ENCODE assay signal across 8 cellular contexts in genomic region chr20:59006864-59007757, GRCh38. TPM values are rescaled to one million over a fixed set of nuclear protein-coding genes. Genes with fewer than 3 reads are reported as not detected.
DNase-seq lines count a peak whose midpoint lies in the region; ATAC-seq and TF ChIP-seq lines count a peak whose summit lies in the region.

Gene CTSZ (minus strand): TSS chr20:59007254. CDS start chr20:59007128, 126 bp downstream.

- CTCF ChIA-PET in AG04450 (lab: Charles Lee): no interaction called here

- peak within 1 kb of the TSS; percentile 55 for H3K27ac Mint-ChIP-seq in activated naive CD4-positive, alpha-beta T cell treated with anti-CD3 and anti-CD28 coated beads, Interleukin-2, amount 50 U/mL, for 24 hours
- H3K27ac Mint-ChIP-seq in glutamatergic neuron (ENCODE audit: unreplicated experiment): no peak within 1 kb of the TSS

- no peaks in the 10 kb centered on the region for H3K27me3 Mint-ChIP-seq in activated naive CD4-positive, alpha-beta T cell treated with anti-CD3 and anti-CD28 coated beads, Interleukin-2, amount 50 U/mL, for 24 hours
- peaks cover 13% of the 10 kb centered on the region for H3K27me3 Mint-ChIP-seq in glutamatergic neuron (ENCODE audit: unreplicated experiment)

- peak within 1 kb of the TSS; percentile 70 for H3K4me3 ChIP-seq in AG04450 (ENCODE audit: low read depth, low read length)
- H3K4me3 ChIP-seq in parathyroid adenoma (ENCODE audit: low read depth, low read length): peak within 1 kb of the TSS; percentile 88

- POLR2A ChIA-PET in AG04450 (lab: Yijun Ruan, JAX): interaction anchor here (1.0 kb wide), 1 partner anchor 25 kb away, joined by 4 read pairs; the partner anchor contains the start of gene ATP5F1E

- H3K9me3 Mint-ChIP-seq in activated naive CD4-positive, alpha-beta T cell treated with anti-CD3 and anti-CD28 coated beads, Interleukin-2, amount 50 U/mL, for 24 hours: no peaks in the 10 kb centered on the region
- peaks cover 5% of the 10 kb centered on the region for H3K9me3 Mint-ChIP-seq in glutamatergic neuron (ENCODE audit: unreplicated experiment)

- peak within 1 kb of the TSS; percentile 92 for H2AFZ ChIP-seq in parathyroid adenoma

- H3K4me3 Mint-ChIP-seq in activated naive CD4-positive, alpha-beta T cell treated with anti-CD3 and anti-CD28 coated beads, Interleukin-2, amount 50 U/mL, for 24 hours: peak within 1 kb of the TSS; percentile 83
- peak within 1 kb of the TSS; percentile 57 for H3K4me3 Mint-ChIP-seq in glutamatergic neuron (ENCODE audit: unreplicated experiment)

- H3K9me3 ChIP-seq in AG04450 (ENCODE audit: control insufficient read depth, insufficient read depth, low read length) (no peaks in the 10 kb centered on the region; the same call in 1 of the 2 replicates), parathyroid adenoma (ENCODE audit: control insufficient read depth, low read length) (no peaks in the 10 kb centered on the region)

- no peak within 1 kb of the TSS for H3K27ac ChIP-seq in AG04450 (ENCODE audit: low read depth, low read length)
- peak within 1 kb of the TSS; percentile 56 for H3K27ac ChIP-seq in parathyroid adenoma

- peaks cover 12% of the 10 kb centered on the region for H3K79me2 ChIP-seq in parathyroid adenoma

- peaks cover 17% of the 10 kb centered on the region for H3K4me1 ChIP-seq in parathyroid adenoma

- peak within 1 kb of the TSS; percentile 78 for H3K9ac ChIP-seq in parathyroid adenoma

- H3K36me3 ChIP-seq in parathyroid adenoma (ENCODE audit: control insufficient read depth, insufficient read depth, low read length): no peaks in the 10 kb centered on the region

- peak within 1 kb of the TSS; percentile 99 for H3K4me2 ChIP-seq in parathyroid adenoma (ENCODE audit: low read length)

- peaks cover 39% of the 10 kb centered on the region for H3K4me1 Mint-ChIP-seq in activated naive CD4-positive, alpha-beta T cell treated with anti-CD3 and anti-CD28 coated beads, Interleukin-2, amount 50 U/mL, for 24 hours
- no peaks in the 10 kb centered on the region for H3K4me1 Mint-ChIP-seq in glutamatergic neuron (ENCODE audit: low read depth, unreplicated experiment)

- no peak for TF ChIP-seq CTCF in AG04450 (IDR thresholded peaks at IDR 0.05; ENCODE audit: low read depth, low read length)
- no peak for TF ChIP-seq CTCF in glutamatergic neuron (IDR thresholded peaks at IDR 0.05; ENCODE audit: partially characterized antibody, unreplicated experiment)
- TF ChIP-seq CTCF in parathyroid adenoma (IDR thresholded peaks at IDR 0.05): no peak

- no peaks in the 10 kb centered on the region for H3K27me3 ChIP-seq in AG04450 (ENCODE audit: control insufficient read depth, insufficient read depth, low read length)
- no peaks in the 10 kb centered on the region for H3K27me3 ChIP-seq in parathyroid adenoma (ENCODE audit: control insufficient read depth, insufficient read depth, low read length)

- ATAC-seq in GM19455 (IDR thresholded peaks at IDR 0.05; ENCODE audit: unreplicated experiment): peak; percentile 32
- ATAC-seq in HG02884 (IDR thresholded peaks at IDR 0.05; ENCODE audit: unreplicated experiment): no peak

- DNase-seq in AG04450 (ENCODE audit: low read depth, low spot score) (no peak), NOMO-1 treated with DMSO at 0.1 percent for 48 hours (lab: John Stamatoyannopoulos, UW; ENCODE audit: unreplicated experiment) (peak; percentile 50), glutamatergic neuron (peak; percentile 63), DMS79 (lab: John Stamatoyannopoulos, UW) (no peak)

- H3K36me3 Mint-ChIP-seq in activated naive CD4-positive, alpha-beta T cell treated with anti-CD3 and anti-CD28 coated beads, Interleukin-2, amount 50 U/mL, for 24 hours: no peaks in the 10 kb centered on the region
- H3K36me3 Mint-ChIP-seq in glutamatergic neuron (ENCODE audit: unreplicated experiment): no peaks in the 10 kb centered on the region

RNA-seq across cellular contexts. Expression of gene CTSZ, which starts in this region (rescaled TPM):
- polyA plus RNA-seq in AG04450 (2011; rRNA removed): 141 and 156 TPM in 2 replicates
- 67.9 and 73.2 TPM in 2 replicates for polyA minus RNA-seq in AG04450 (2011; rRNA and poly(A)+ RNA removed)
- total RNA-seq in glutamatergic neuron (ENCODE audit: unreplicated experiment): 13.1 TPM

Comparison
In these comparisons a context has a peak if more than half of its experiments do, and no peak if none do; other contexts are left out.
1. DNase-seq: peak in NOMO-1 treated with DMSO at 0.1 percent for 48 hours (single experiment) and glutamatergic neuron (single experiment); none in AG04450 (single experiment) and DMS79 (single experiment).